In the genomic region with DNA sequence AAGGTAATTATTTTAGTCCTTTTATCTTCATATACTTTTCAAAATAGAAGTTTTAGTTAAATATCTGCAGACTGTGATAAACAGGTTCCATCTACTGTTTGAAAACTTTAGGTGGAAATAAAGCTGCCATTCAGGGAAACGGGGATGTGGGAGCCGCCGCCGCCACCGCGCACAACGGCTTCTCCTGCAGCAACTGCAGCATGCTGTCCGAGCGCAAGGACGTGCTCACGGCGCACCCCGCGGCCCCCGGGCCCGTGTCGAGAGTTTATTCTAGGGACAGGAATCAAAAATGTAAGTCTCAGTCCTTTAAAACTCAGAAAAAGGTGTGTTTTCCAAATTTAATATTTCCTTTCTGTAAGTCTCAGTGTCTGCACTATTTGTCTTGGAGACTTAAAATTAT, we compare ENCODE assay signal across 23 cellular contexts. TPM values are rescaled to one million over a fixed set of nuclear protein-coding genes. Genes with fewer than 3 reads are reported as not detected.
DNase-seq lines count a peak whose midpoint lies in the region; ATAC-seq, FAIRE-seq and TF ChIP-seq lines count a peak whose summit lies in the region.
"Had no signal": no experiment of that assay in that cellular context is flagged by ENCODE, and none has a peak within 500 bp of the region (broad histone marks: within the 10 kb centered on the region; RNA-seq: fewer than 3 reads in every experiment).

No MANE protein-coding gene starts in this region.

- in situ Hi-C loops in HepG2 (cut with HindIII; ENCODE audit: extremely low pct_ligation_motif_present, low pct_unique_long_range_greater_than_20kb), result no loop called here

- no peaks in the 10 kb centered on the region for H3K27me3 ChIP-seq in dorsolateral prefrontal cortex
- no peaks in the 10 kb centered on the region for H3K27me3 ChIP-seq in HepG2 (ENCODE audit: control insufficient read depth in 1 of 2, insufficient read depth in 2 of 2, low read length in 2 of 2)
- H3K27me3 ChIP-seq in tibial artery, result no peaks in the 10 kb centered on the region

- H3K4me2 ChIP-seq in HepG2 (ENCODE audit: low read depth, low read length), result no peak overlapping the region

- no peak for ATAC-seq in HepG2
- ATAC-seq in HG03354 (IDR thresholded peaks at IDR 0.05; ENCODE audit: poor library complexity, severe bottlenecking, unreplicated experiment), result no peak
- no peak for ATAC-seq in GM19467 (IDR thresholded peaks at IDR 0.05; ENCODE audit: unreplicated experiment)
- ATAC-seq: HCT116 had no signal

- no peak for TF ChIP-seq POLR2A in HepG2 (IDR thresholded peaks at IDR 0.05; ENCODE audit: insufficient read depth in 1 of 2, low read depth in 2 of 2, low read length in 2 of 2)

- WGBS in HepG2 (ENCODE audit: low lambda C conversion rate), result 98% methylated on average over 17 of the region's 17 CpGs

- TSS peak; percentile 25 for BruUV-seq in HepG2 (replicated peaks; lab: Mats Ljungman, UMichigan)

- POLR2A ChIA-PET in RWPE1 (lab: Yijun Ruan, JAX; ENCODE audit: low non-redundant PET) (no interaction called here), HepG2 (lab: Yijun Ruan, JAX) (no interaction called here)

- TF ChIP-seq RAD21 in HepG2 (CRISPR knock-in tag; IDR thresholded peaks at IDR 0.05), result no peak

- H3K9ac ChIP-seq in HepG2 (ENCODE audit: insufficient read depth, low read depth, low read length), result no peak overlapping the region

- intact Hi-C loops in dorsolateral prefrontal cortex (cut with DNase I) (no loop called here), HepG2 (cut with micrococcal nuclease; ENCODE audit: unreplicated experiment) (no loop called here), tibial artery (cut with DNase I; ENCODE audit: low total_unique reads) (no loop called here)

- H2AFZ ChIP-seq in HepG2 (ENCODE audit: low read length), result no peak overlapping the region

- H3K27ac ChIP-seq in RWPE1, result peak overlapping the region; percentile 25; the same call in 1 of the 2 replicates
- H3K27ac ChIP-seq in dorsolateral prefrontal cortex, result peak overlapping the region in 34 of 59 donors; percentile 8 to 81 (median 58)
- H3K27ac ChIP-seq in HepG2 (ENCODE audit: extremely low read length, insufficient read depth, low read length), result no peak overlapping the region
- peak overlapping the region; percentile 70 to 73 for H3K27ac ChIP-seq in tibial artery
- H3K27ac ChIP-seq: C4-2B, SK-N-MC had no signal

- no peaks in the 10 kb centered on the region for H4K20me1 ChIP-seq in HepG2 (ENCODE audit: insufficient read depth, low read length)

- H3K4me1 ChIP-seq in HepG2 (ENCODE audit: insufficient read depth, low read length) (no peaks in the 10 kb centered on the region), tibial artery (peaks cover 0 to 43% (median 23%) of the 10 kb centered on the region in 4 donors)

- TF ChIP-seq EP300 in HepG2 (IDR thresholded peaks at IDR 0.05; ENCODE audit: low read depth in 2 of 2, low read length in 2 of 2) (no peak), HepG2 (CRISPR knock-in tag; IDR thresholded peaks at IDR 0.05; ENCODE audit: borderline replicate concordance) (no peak)

- no peaks in the 10 kb centered on the region for H3K9me3 ChIP-seq in HepG2 (ENCODE audit: low read length)
- no peaks in the 10 kb centered on the region for H3K9me3 ChIP-seq in tibial artery

- peak overlapping the region in 5 of 59 donors; percentile 0 to 19 (median 14) for H3K4me3 ChIP-seq in dorsolateral prefrontal cortex
- no peak overlapping the region for H3K4me3 ChIP-seq in HepG2 (replicated peaks in 1 of 3; ENCODE audit: insufficient read depth in 1 of 3, low read depth in 2 of 3, low read length in 3 of 3)
- no peak overlapping the region for H3K4me3 ChIP-seq in tibial artery
- H3K4me3 ChIP-seq: SK-N-MC had no signal

- DNase-seq in RWPE1 (ENCODE audit: low spot score) (no peak), dorsolateral prefrontal cortex (no peak), HepG2 (ENCODE audit: low spot score) (no peak), tibial artery (no peak)
- DNase-seq in stimulated activated CD4-positive, alpha-beta T cell treated with anti-CD3 and anti-CD28 coated beads, Interleukin-15, amount 100 ng/mL, for 24 hours, result no peak
- DNase-seq: Calu3; CD8-positive, alpha-beta memory T cell; DMS153; Kasumi-1; NCI-H187; NCI-H446; NCI-H526; OCI-M1; SHP77 had no signal

- peaks cover 22 to 50% of the 10 kb centered on the region in 2 experiments; a peak in 4 of 5 replicates for H3K36me3 ChIP-seq in HepG2 (replicated peaks in 1 of 2; ENCODE audit: control insufficient read depth in 1 of 2, insufficient read depth in 2 of 2, low read length in 2 of 2)
- peaks cover 44 to 83% (median 57%) of the 10 kb centered on the region in 3 donors for H3K36me3 ChIP-seq in tibial artery

- CTCF ChIA-PET in RWPE1 (lab: Yijun Ruan, JAX) (interaction anchor here (0.6 kb wide), 1 partner anchor 27 kb away, joined by 5 read pairs; no protein-coding TSS in a partner anchor), HepG2 (lab: Yijun Ruan, JAX; ENCODE audit: low intra/inter-chr PET ratio, low total read pairs) (no interaction called here)

- no peak for TF ChIP-seq CTCF in RWPE1 (conservative IDR thresholded peaks at IDR 0.05; ENCODE audit: low read depth)
- TF ChIP-seq CTCF in dorsolateral prefrontal cortex (IDR thresholded peaks at IDR 0.05 in 54 of 56, conservative IDR thresholded peaks at IDR 0.05 in 2 of 56; ENCODE audit: low read depth in 1 of 56, partially characterized antibody in 56 of 56), result no peak
- no peak for TF ChIP-seq CTCF in HepG2 (CRISPR knock-in tag; IDR thresholded peaks at IDR 0.05)
- TF ChIP-seq CTCF in tibial artery (IDR thresholded peaks at IDR 0.05), result no peak

- no peak for FAIRE-seq in HepG2 (lab: Jason Lieb, UNC)
- FAIRE-seq: A204.1, GM12892, H1, RCC 7860 had no signal

- H3K79me2 ChIP-seq in HepG2 (ENCODE audit: insufficient read depth, low read length), result peaks cover 3% of the 10 kb centered on the region

TF ChIP-seq in HepG2, 621 proteins besides CTCF, POLR2A, EP300 and RAD21 (continues in another document):
- TF ChIP-seq HIVEP1 (CRISPR knock-in tag; IDR thresholded peaks at IDR 0.05), result no peak
- TF ChIP-seq ZNF17 (CRISPR knock-in tag; IDR thresholded peaks at IDR 0.05), result no peak
- TF ChIP-seq GLI4 (CRISPR knock-in tag; IDR thresholded peaks at IDR 0.05; ENCODE audit: borderline replicate concordance), result no peak
- TF ChIP-seq ZNF143 (CRISPR knock-in tag; IDR thresholded peaks at IDR 0.05), result no peak

RNA-seq across cellular contexts. Expression of a gene that starts 11.0 kb away (rescaled TPM):
- total RNA-seq in dorsolateral prefrontal cortex (100 to 1,000 TPM; 114 to 221 (median 159) TPM), HepG2 (2016; rRNA removed; fragmentation: Illumina TruSeq; extraction: Trizol) (23.2 and 47.0 TPM in 2 replicates)
- total RNA-seq in HepG2 (2016; cell fraction: cytosol; rRNA removed; fragmentation: Illumina TruSeq; extraction: Trizol; ENCODE audit: low read depth), result 20.5 and 20.8 TPM in 2 replicates
- total RNA-seq in HepG2 (2016; cell fraction: insoluble cytoplasmic fraction; rRNA removed; fragmentation: Illumina TruSeq; extraction: Trizol), result 23.7 and 48.5 TPM in 2 replicates
- total RNA-seq in HepG2 (2016; cell fraction: membrane; rRNA removed; fragmentation: Illumina TruSeq; extraction: Trizol), result 17.9 and 19.0 TPM in 2 replicates
- total RNA-seq in HepG2 (2016; cell fraction: nucleus; rRNA removed; fragmentation: Illumina TruSeq; extraction: Trizol), result 73.3 and 80.7 TPM in 2 replicates
- 126 and 140 TPM in 2 replicates for polyA plus RNA-seq in HepG2 (2011; rRNA removed)
- 172 and 209 TPM in 2 replicates for polyA plus RNA-seq in HepG2 (2011; cell fraction: cytosol; rRNA removed)
- polyA plus RNA-seq in HepG2 (2011; cell fraction: nucleus; rRNA removed), result 652 and 741 TPM in 2 replicates
- polyA plus RNA-seq in HepG2 (2012), result 71.5 and 75.9 TPM in 2 replicates
- polyA plus RNA-seq in HepG2 (2016; cell fraction: cytosol; fragmentation: Illumina TruSeq; extraction: Trizol; ENCODE audit: low read depth), result 8.3 and 11.8 TPM in 2 replicates
- polyA plus RNA-seq in HepG2 (2016; cell fraction: insoluble cytoplasmic fraction; fragmentation: Illumina TruSeq; extraction: Trizol; ENCODE audit: low read depth), result 18.4 and 20.2 TPM in 2 replicates
- polyA plus RNA-seq in HepG2 (2016; cell fraction: membrane; fragmentation: Illumina TruSeq; extraction: Trizol; ENCODE audit: low read depth), result 7.5 and 9.3 TPM in 2 replicates
- 160 and 177 TPM in 2 replicates for polyA plus RNA-seq in HepG2 (2016; cell fraction: nucleus; fragmentation: Illumina TruSeq; extraction: Trizol; ENCODE audit: insufficient read depth, low read depth)
- 212 and 267 TPM in 2 replicates for polyA minus RNA-seq in HepG2 (2011; rRNA and poly(A)+ RNA removed; ENCODE audit: low replicate concordance)
- polyA minus RNA-seq in HepG2 (2011; cell fraction: cytosol; rRNA and poly(A)+ RNA removed), result 55.5 and 58.0 TPM in 2 replicates
- 208 and 210 TPM in 2 replicates for polyA minus RNA-seq in HepG2 (2011; cell fraction: nucleus; rRNA and poly(A)+ RNA removed)

RNA-seq across cellular contexts. Expression of a gene that starts 33.1 kb away (rescaled TPM):
- total RNA-seq in dorsolateral prefrontal cortex (10 to 100 TPM; 25.4 to 54.1 (median 40.7) TPM), HepG2 (2016; rRNA removed; fragmentation: Illumina TruSeq; extraction: Trizol) (28.2 and 31.6 TPM in 2 replicates)
- total RNA-seq in HepG2 (2016; cell fraction: cytosol; rRNA removed; fragmentation: Illumina TruSeq; extraction: Trizol; ENCODE audit: low read depth), result 7.8 and 8.0 TPM in 2 replicates
- total RNA-seq in HepG2 (2016; cell fraction: insoluble cytoplasmic fraction; rRNA removed; fragmentation: Illumina TruSeq; extraction: Trizol), result 27.8 and 31.5 TPM in 2 replicates
- 18.9 and 22.1 TPM in 2 replicates for total RNA-seq in HepG2 (2016; cell fraction: membrane; rRNA removed; fragmentation: Illumina TruSeq; extraction: Trizol)
- 26.6 and 28.2 TPM in 2 replicates for total RNA-seq in HepG2 (2016; cell fraction: nucleus; rRNA removed; fragmentation: Illumina TruSeq; extraction: Trizol)
- polyA plus RNA-seq in HepG2 (2011; rRNA removed), result 35.2 and 44.4 TPM in 2 replicates
- polyA plus RNA-seq in HepG2 (2011; cell fraction: cytosol; rRNA removed), result 32.6 and 49.3 TPM in 2 replicates
- polyA plus RNA-seq in HepG2 (2011; cell fraction: nucleus; rRNA removed), result 186 and 201 TPM in 2 replicates
- polyA plus RNA-seq in HepG2 (2012), result 33.0 and 39.4 TPM in 2 replicates
- 13.8 and 16.4 TPM in 2 replicates for polyA plus RNA-seq in HepG2 (2016; cell fraction: cytosol; fragmentation: Illumina TruSeq; extraction: Trizol; ENCODE audit: low read depth)
- 49.1 and 51.2 TPM in 2 replicates for polyA plus RNA-seq in HepG2 (2016; cell fraction: insoluble cytoplasmic fraction; fragmentation: Illumina TruSeq; extraction: Trizol; ENCODE audit: low read depth)
- polyA plus RNA-seq in HepG2 (2016; cell fraction: membrane; fragmentation: Illumina TruSeq; extraction: Trizol; ENCODE audit: low read depth), result 21.9 and 26.3 TPM in 2 replicates
- 111 and 112 TPM in 2 replicates for polyA plus RNA-seq in HepG2 (2016; cell fraction: nucleus; fragmentation: Illumina TruSeq; extraction: Trizol; ENCODE audit: insufficient read depth, low read depth)
- 16.3 and 17.4 TPM in 2 replicates for polyA minus RNA-seq in HepG2 (2011; rRNA and poly(A)+ RNA removed; ENCODE audit: low replicate concordance)
- 9.7 and 12.6 TPM in 2 replicates for polyA minus RNA-seq in HepG2 (2011; cell fraction: cytosol; rRNA and poly(A)+ RNA removed)
- 19.2 and 26.4 TPM in 2 replicates for polyA minus RNA-seq in HepG2 (2011; cell fraction: nucleus; rRNA and poly(A)+ RNA removed)
